ENCODE assay signal across 1 cellular context in the genomic region with DNA sequence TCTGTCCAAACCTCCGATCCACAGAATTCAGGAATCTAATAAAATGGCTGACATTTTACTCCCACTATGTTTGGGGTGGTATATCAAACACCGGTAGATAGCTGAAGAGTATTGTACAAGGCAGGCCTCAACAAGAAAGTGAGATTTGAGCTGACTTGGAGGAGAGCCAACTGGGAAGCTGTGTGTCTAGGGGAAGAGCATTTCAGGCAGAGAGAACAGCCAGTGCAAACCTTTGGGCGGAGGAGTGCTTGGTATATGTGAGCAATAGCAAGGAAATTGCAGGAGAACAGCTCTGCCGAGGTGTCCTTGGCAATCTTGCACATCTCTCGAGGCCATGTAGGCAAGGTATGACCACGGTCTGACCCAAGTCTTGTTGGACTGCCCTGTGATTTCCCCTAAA.
TF ChIP-seq lines count a peak whose summit lies in the region.

No MANE protein-coding gene starts in this region.

TF ChIP-seq in K562, 482 proteins besides CTCF, POLR2A, EP300 and RAD21:
- TF ChIP-seq, protein P1, sequence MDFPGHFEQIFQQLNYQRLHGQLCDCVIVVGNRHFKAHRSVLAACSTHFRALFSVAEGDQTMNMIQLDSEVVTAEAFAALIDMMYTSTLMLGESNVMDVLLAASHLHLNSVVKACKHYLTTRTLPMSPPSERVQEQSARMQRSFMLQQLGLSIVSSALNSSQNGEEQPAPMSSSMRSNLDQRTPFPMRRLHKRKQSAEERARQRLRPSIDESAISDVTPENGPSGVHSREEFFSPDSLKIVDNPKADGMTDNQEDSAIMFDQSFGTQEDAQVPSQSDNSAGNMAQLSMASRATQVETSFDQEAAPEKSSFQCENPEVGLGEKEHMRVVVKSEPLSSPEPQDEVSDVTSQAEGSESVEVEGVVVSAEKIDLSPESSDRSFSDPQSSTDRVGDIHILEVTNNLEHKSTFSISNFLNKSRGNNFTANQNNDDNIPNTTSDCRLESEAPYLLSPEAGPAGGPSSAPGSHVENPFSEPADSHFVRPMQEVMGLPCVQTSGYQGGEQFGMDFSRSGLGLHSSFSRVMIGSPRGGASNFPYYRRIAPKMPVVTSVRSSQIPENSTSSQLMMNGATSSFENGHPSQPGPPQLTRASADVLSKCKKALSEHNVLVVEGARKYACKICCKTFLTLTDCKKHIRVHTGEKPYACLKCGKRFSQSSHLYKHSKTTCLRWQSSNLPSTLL (IDR thresholded peaks at IDR 0.05), result no peak
- TF ChIP-seq, protein P2, sequence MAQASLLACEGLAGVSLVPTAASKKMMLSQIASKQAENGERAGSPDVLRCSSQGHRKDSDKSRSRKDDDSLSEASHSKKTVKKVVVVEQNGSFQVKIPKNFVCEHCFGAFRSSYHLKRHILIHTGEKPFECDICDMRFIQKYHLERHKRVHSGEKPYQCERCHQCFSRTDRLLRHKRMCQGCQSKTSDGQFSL (CRISPR knock-in tag; IDR thresholded peaks at IDR 0.05), result no peak
- TF ChIP-seq, protein P2 (tag; IDR thresholded peaks at IDR 0.05), result no peak
- TF ChIP-seq NFIC (IDR thresholded peaks at IDR 0.05), result peak; percentile 77
